1 cellular context compared by ENCODE assay signal in genomic region chr10:71597821-71598498, GRCh38.
TF ChIP-seq lines count a peak whose summit lies in the region.

No MANE protein-coding gene starts in this region.

TF ChIP-seq in K562, 482 proteins besides CTCF, POLR2A, EP300 and RAD21 (continued from another document):
- TF ChIP-seq ETV1 (tag; conservative IDR thresholded peaks at IDR 0.05; ENCODE audit: low read depth) (no peak), DDX20 (tag; IDR thresholded peaks at IDR 0.05; ENCODE audit: low read depth) (no peak), PYGO2 (tag; IDR thresholded peaks at IDR 0.05) (no peak), ZFX (CRISPR knock-in tag; IDR thresholded peaks at IDR 0.05) (0 out of 2 replicates have a peak, but pooled peaks have one; percentile 15), MEIS2 (IDR thresholded peaks at IDR 0.05; ENCODE audit: partially characterized antibody) (peak; percentile 85), PKNOX1 (IDR thresholded peaks at IDR 0.05) (peak; percentile 78), MYNN (IDR thresholded peaks at IDR 0.05) (peak; percentile 23; the same call in 1 of the 2 replicates), MYNN (CRISPR knock-in tag; IDR thresholded peaks at IDR 0.05) (no peak), E2F3 (CRISPR knock-in tag; IDR thresholded peaks at IDR 0.05) (no peak), ZNF586 (CRISPR knock-in tag; conservative IDR thresholded peaks at IDR 0.05) (no peak), E2F5 (CRISPR knock-in tag; IDR thresholded peaks at IDR 0.05) (no peak), NR2C2 (CRISPR knock-in tag; IDR thresholded peaks at IDR 0.05) (0 out of 2 replicates have a peak, but pooled peaks have one; percentile 21), NR2C2 (tag; IDR thresholded peaks at IDR 0.05) (no peak), NFATC3 (IDR thresholded peaks at IDR 0.05) (no peak), ZNF134 (CRISPR knock-in tag; conservative IDR thresholded peaks at IDR 0.05) (no peak), POLR3A (IDR thresholded peaks at IDR 0.05; ENCODE audit: borderline replicate concordance, extremely low read depth, insufficient read depth, insufficient read length) (no peak), MBD1 (CRISPR knock-in tag; IDR thresholded peaks at IDR 0.05) (no peak), ARID3A (IDR thresholded peaks at IDR 0.05; ENCODE audit: borderline replicate concordance, low read depth, low read length) (no peak), FOXJ3 (CRISPR knock-in tag; IDR thresholded peaks at IDR 0.05) (no peak), CHD2 (IDR thresholded peaks at IDR 0.05; ENCODE audit: low read depth, low read length) (no peak), ZKSCAN8 (CRISPR knock-in tag; IDR thresholded peaks at IDR 0.05) (no peak), TRIM28 (IDR thresholded peaks at IDR 0.05) (no peak), GABPB1 (CRISPR knock-in tag; IDR thresholded peaks at IDR 0.05) (no peak), ZFP1 (CRISPR knock-in tag; IDR thresholded peaks at IDR 0.05) (no peak), ZHX1 (conservative IDR thresholded peaks at IDR 0.05; ENCODE audit: low read length) (no peak), HDAC1 (IDR thresholded peaks at IDR 0.05) (no peak), SLC30A9 (CRISPR knock-in tag; IDR thresholded peaks at IDR 0.05) (no peak), MNT (conservative IDR thresholded peaks at IDR 0.05) (no peak), ZNF174 (CRISPR knock-in tag; IDR thresholded peaks at IDR 0.05) (no peak), HES1 (IDR thresholded peaks at IDR 0.05; ENCODE audit: low read depth) (no peak)
TF ChIP-seq in K562: peak in this region for 7.
